In genomic region chr15:88477126-88477525, GRCh38 we compare ENCODE assay signal across 1 cellular context.
TF ChIP-seq lines count a peak whose summit lies in the region.

No MANE protein-coding gene starts in this region.

TF ChIP-seq in GM23338, 12 proteins besides CTCF, POLR2A, EP300 and RAD21 (continued from another document):
- TF ChIP-seq ZNF462 (CRISPR knock-in tag; IDR thresholded peaks at IDR 0.05) (no peak), EZH2 (IDR thresholded peaks at IDR 0.05; ENCODE audit: low read depth, unreplicated experiment) (no peak), REST (IDR thresholded peaks at IDR 0.05; ENCODE audit: unreplicated experiment) (no peak), ZNF114 (CRISPR knock-in tag; IDR thresholded peaks at IDR 0.05) (no peak)
